In the genomic region with DNA sequence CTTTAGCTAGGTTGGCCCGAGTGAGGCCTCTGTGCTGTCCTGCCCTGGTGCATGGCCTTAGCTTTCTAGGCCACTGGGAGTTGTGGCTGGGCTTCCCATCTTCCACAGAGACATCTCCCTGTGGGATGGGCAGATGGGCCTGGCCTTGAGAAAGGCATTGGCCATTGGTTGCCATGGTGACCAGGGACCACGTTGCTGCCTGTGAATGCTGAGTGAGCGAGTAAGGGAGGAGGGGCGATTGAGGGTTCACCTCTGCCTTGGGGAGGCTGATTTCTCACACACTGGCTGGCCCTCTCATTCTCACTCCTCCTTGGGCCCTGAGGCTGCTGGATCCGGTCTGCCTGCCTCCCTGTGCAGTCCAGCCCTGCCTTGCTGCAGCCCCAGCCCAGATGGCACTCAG, we compare ENCODE assay signal across 17 cellular contexts. TPM values are rescaled to one million over a fixed set of nuclear protein-coding genes. Genes with fewer than 3 reads are reported as not detected.
A peak's percentile ranks its signal among the peaks of the same experiment; 100 is the strongest.
DNase-seq lines count a peak whose midpoint lies in the region; ATAC-seq and TF ChIP-seq lines count a peak whose summit lies in the region.
"Had no signal": no experiment of that assay in that cellular context is flagged by ENCODE, and none has a peak within 500 bp of the region (broad histone marks: within the 10 kb centered on the region; RNA-seq: fewer than 3 reads in every experiment).

No MANE protein-coding gene starts in this region.

- H2AFZ ChIP-seq in GM23338 = no peak overlapping the region

- TF ChIP-seq CTCF in GM23338 (conservative IDR thresholded peaks at IDR 0.05; ENCODE audit: low read depth in 2 of 2) (no peak), adrenal gland (IDR thresholded peaks at IDR 0.05) (no peak)

- intact Hi-C loops in adrenal gland (cut with DNase I) = no loop called here

- H3K4me3 ChIP-seq in GM23338 (no peak overlapping the region), adrenal gland (no peak overlapping the region)
- H3K4me3 ChIP-seq: BLaER1, mucosa of descending colon, smooth muscle cell had no signal

- DNase-seq in ELF-1 (ENCODE audit: low read depth, low spot score) (peak; percentile 60), GM23338 (ENCODE audit: low spot score) (peak; percentile 76), adrenal gland (peak; percentile 52 to 80 (median 68)), iris pigment epithelial cell (ENCODE audit: low read depth) (peak; percentile 10)
- DNase-seq: activated CD4-positive, CD25-positive, alpha-beta regulatory T cell; activated naive CD8-positive, alpha-beta T cell treated with anti-CD3 and anti-CD28 coated beads, Interleukin-2, amount 50 U/mL, for 24 hours; mucosa of descending colon; NCI-H146 had no signal

- WGBS in adrenal gland, 4 donors = 36 to 54% (median 48%) methylated on average over 3 to 5 of the region's 5 CpGs

- H3F3A ChIP-seq in GM23338 (replicated peaks; ENCODE audit: low read depth) = 0 out of 2 replicates have a peak, but pooled peaks cover 5% of the 10 kb centered on the region

- H3K27me3 ChIP-seq in GM23338 (ENCODE audit: insufficient read depth) = no peaks in the 10 kb centered on the region
- H3K27me3 ChIP-seq in adrenal gland = no peaks in the 10 kb centered on the region
- H3K27me3 ChIP-seq: BLaER1 had no signal

- no peaks in the 10 kb centered on the region for H3K9me2 ChIP-seq in GM23338 (ENCODE audit: insufficient read depth)

- no peak overlapping the region for H3K27ac Mint-ChIP-seq in GM23338
- H3K27ac Mint-ChIP-seq: activated naive CD8-positive, alpha-beta T cell treated with anti-CD3 and anti-CD28 coated beads, Interleukin-2, amount 50 U/mL, for 24 hours; stimulated activated memory B cell treated with anti-CD40 and anti-IgM and Interleukin-4, amounts not matched to agents 10 μg/mL and 1 μg/mL and 100 μg/mL, for 72 hours; type B pancreatic cell had no signal

- H4K20me1 ChIP-seq in GM23338 (replicated peaks; ENCODE audit: insufficient read depth) = no peaks in the 10 kb centered on the region

- H3K4me1 ChIP-seq in GM23338 (ENCODE audit: insufficient read depth) (peaks cover 13% of the 10 kb centered on the region), adrenal gland (replicated peaks in 1 of 2) (peaks cover 12 to 23% of the 10 kb centered on the region in 2 donors)
- H3K4me1 ChIP-seq: BLaER1 had no signal

- no peak for TF ChIP-seq POLR2A in adrenal gland (IDR thresholded peaks at IDR 0.05)

- H3K79me2 ChIP-seq in GM23338 (replicated peaks; ENCODE audit: insufficient read depth) = no peaks in the 10 kb centered on the region

- H3K36me3 Mint-ChIP-seq in GM23338 (ENCODE audit: low read depth) = peaks cover 13% of the 10 kb centered on the region; the same call in 2 of the 3 replicates

- H3K4me1 Mint-ChIP-seq in GM23338 = peaks cover 29% of the 10 kb centered on the region
- H3K4me1 Mint-ChIP-seq: stimulated activated memory B cell treated with anti-CD40 and anti-IgM and Interleukin-4, amounts not matched to agents 10 μg/mL and 1 μg/mL and 100 μg/mL, for 72 hours had no signal

- no peak overlapping the region for H3K4me3 Mint-ChIP-seq in GM23338
- H3K4me3 Mint-ChIP-seq: activated naive CD8-positive, alpha-beta T cell treated with anti-CD3 and anti-CD28 coated beads, Interleukin-2, amount 50 U/mL, for 24 hours; stimulated activated memory B cell treated with anti-CD40 and anti-IgM and Interleukin-4, amounts not matched to agents 10 μg/mL and 1 μg/mL and 100 μg/mL, for 72 hours; type B pancreatic cell had no signal

- H3K27me3 Mint-ChIP-seq in GM23338 (ENCODE audit: insufficient read depth, low read depth, poor library complexity) = peaks cover 6% of the 10 kb centered on the region
- H3K27me3 Mint-ChIP-seq: activated naive CD8-positive, alpha-beta T cell treated with anti-CD3 and anti-CD28 coated beads, Interleukin-2, amount 50 U/mL, for 24 hours; stimulated activated memory B cell treated with anti-CD40 and anti-IgM and Interleukin-4, amounts not matched to agents 10 μg/mL and 1 μg/mL and 100 μg/mL, for 72 hours; type B pancreatic cell had no signal

- H3K9me3 ChIP-seq in adrenal gland (replicated peaks in 1 of 3) = no peaks in the 10 kb centered on the region
- H3K9me3 ChIP-seq: BLaER1, mucosa of descending colon had no signal

- H3K9me3 Mint-ChIP-seq in GM23338 = no peaks in the 10 kb centered on the region
- H3K9me3 Mint-ChIP-seq: activated naive CD8-positive, alpha-beta T cell treated with anti-CD3 and anti-CD28 coated beads, Interleukin-2, amount 50 U/mL, for 24 hours; stimulated activated memory B cell treated with anti-CD40 and anti-IgM and Interleukin-4, amounts not matched to agents 10 μg/mL and 1 μg/mL and 100 μg/mL, for 72 hours; type B pancreatic cell had no signal

- H3K36me3 ChIP-seq in GM23338 (ENCODE audit: insufficient read depth) (no peaks in the 10 kb centered on the region), adrenal gland (replicated peaks in 1 of 2) (peaks cover 0 to 44% of the 10 kb centered on the region in 2 donors)

- ATAC-seq in GM23338 (peak; percentile 10; the same call in 2 of the 3 replicates), HG03565 (IDR thresholded peaks at IDR 0.05; ENCODE audit: unreplicated experiment) (no peak), GM19395 (IDR thresholded peaks at IDR 0.05; ENCODE audit: unreplicated experiment) (no peak), HG03097 (IDR thresholded peaks at IDR 0.05; ENCODE audit: low FRiP score, unreplicated experiment) (no peak), HG03460 (IDR thresholded peaks at IDR 0.05; ENCODE audit: unreplicated experiment) (no peak)
- ATAC-seq: activated naive CD8-positive, alpha-beta T cell treated with anti-CD3 and anti-CD28 coated beads, Interleukin-2, amount 50 U/mL, for 24 hours; mucosa of descending colon; Panc1; stimulated activated memory B cell treated with anti-CD40 and anti-IgM and Interleukin-4, amounts not matched to agents 10 μg/mL and 1 μg/mL and 100 μg/mL, for 72 hours had no signal

- H3K27ac ChIP-seq in GM23338 (ENCODE audit: low read depth) (no peak overlapping the region), adrenal gland (peak overlapping the region in 2 of 5 donors; percentile 4 to 60)
- H3K27ac ChIP-seq: BLaER1 had no signal

- no peak overlapping the region for H3K4me2 ChIP-seq in GM23338
- H3K4me2 ChIP-seq: BLaER1, smooth muscle cell had no signal

TF ChIP-seq in GM23338, 12 proteins besides CTCF, POLR2A, EP300 and RAD21 (continues in another document):
- TF ChIP-seq, protein P1, sequence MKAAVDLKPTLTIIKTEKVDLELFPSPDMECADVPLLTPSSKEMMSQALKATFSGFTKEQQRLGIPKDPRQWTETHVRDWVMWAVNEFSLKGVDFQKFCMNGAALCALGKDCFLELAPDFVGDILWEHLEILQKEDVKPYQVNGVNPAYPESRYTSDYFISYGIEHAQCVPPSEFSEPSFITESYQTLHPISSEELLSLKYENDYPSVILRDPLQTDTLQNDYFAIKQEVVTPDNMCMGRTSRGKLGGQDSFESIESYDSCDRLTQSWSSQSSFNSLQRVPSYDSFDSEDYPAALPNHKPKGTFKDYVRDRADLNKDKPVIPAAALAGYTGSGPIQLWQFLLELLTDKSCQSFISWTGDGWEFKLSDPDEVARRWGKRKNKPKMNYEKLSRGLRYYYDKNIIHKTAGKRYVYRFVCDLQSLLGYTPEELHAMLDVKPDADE (IDR thresholded peaks at IDR 0.05) = no peak
- TF ChIP-seq POLR2AphosphoS5 (IDR thresholded peaks at IDR 0.05; ENCODE audit: low read depth) (no peak), EZH2 (IDR thresholded peaks at IDR 0.05; ENCODE audit: low read depth, unreplicated experiment) (no peak), NANOG (IDR thresholded peaks at IDR 0.05; ENCODE audit: borderline replicate concordance) (no peak), ZNF114 (CRISPR knock-in tag; IDR thresholded peaks at IDR 0.05) (no peak), ZNF331 (CRISPR knock-in tag; IDR thresholded peaks at IDR 0.05; ENCODE audit: low read depth) (no peak), EZH2phosphoT487 (IDR thresholded peaks at IDR 0.05; ENCODE audit: unreplicated experiment) (no peak)

RNA-seq across cellular contexts. Expression of a gene that starts 26.4 kb away (rescaled TPM):
- total RNA-seq in GM23338 (2014; rRNA removed; shearing (Covaris generic)) = 5.6 and 6.1 TPM in 2 replicates
- 2.2 and 2.4 TPM in 2 replicates for polyA plus RNA-seq in GM23338 (2016; fragmentation: Nextera tagmentation; extraction: Ambion mirVana)
- 1 to 10 TPM in 7 of 8 donors, under 1 TPM in 1; 0.72 to 4.1 (median 2.7) TPM for total RNA-seq in adrenal gland
- polyA plus RNA-seq in adrenal gland = 1 to 10 TPM; 2.0 to 8.6 (median 6.0) TPM

RNA-seq across cellular contexts. Expression of a gene that starts 31.3 kb away (rescaled TPM):
- 44.9 and 51.1 TPM in 2 replicates for total RNA-seq in GM23338 (2014; rRNA removed; shearing (Covaris generic))
- polyA plus RNA-seq in GM23338 (2016; fragmentation: Nextera tagmentation; extraction: Ambion mirVana) (16.5 and 17.2 TPM in 2 replicates), adrenal gland (10 to 100 TPM; 40.6 to 55.0 (median 50.9) TPM)
- 100 to 1,000 TPM in 1 of 8 donors, 10 to 100 TPM in 7; 49.6 to 101 (median 68.2) TPM for total RNA-seq in adrenal gland

RNA-seq across cellular contexts. Expression of a gene that starts 36.7 kb away (rescaled TPM):
- 2.7 and 3.6 TPM in 2 replicates for total RNA-seq in GM23338 (2014; rRNA removed; shearing (Covaris generic))
- polyA plus RNA-seq in GM23338 (2016; fragmentation: Nextera tagmentation; extraction: Ambion mirVana) (2.1 and 2.2 TPM in 2 replicates), adrenal gland (1 to 10 TPM; 1.8 to 9.1 (median 4.7) TPM)
- total RNA-seq in adrenal gland = 10 to 100 TPM in 2 of 8 donors, 1 to 10 TPM in 6; 5.0 to 12.6 (median 6.5) TPM

Comparison
In these comparisons a context has a peak if more than half of its experiments do, and no peak if none do; other contexts are left out.
1. DNase-seq: peak in every context shown above with its lines; median percentile 76 in GM23338; 68 in adrenal gland; 60 in ELF-1; 10 in iris pigment epithelial cell.